In genomic region chr2:240436626-240437180, GRCh38 we compare ENCODE assay signal across 8 cellular contexts. TPM values are rescaled to one million over a fixed set of nuclear protein-coding genes. Genes with fewer than 3 reads are reported as not detected.
DNase-seq lines count a peak whose midpoint lies in the region; ATAC-seq and TF ChIP-seq lines count a peak whose summit lies in the region.

No MANE protein-coding gene starts in this region.

- H3K9me3 ChIP-seq in Caco-2 (no peaks in the 10 kb centered on the region), SK-N-MC (ENCODE audit: low read depth, low read length) (no peaks in the 10 kb centered on the region), ovary (no peaks in the 10 kb centered on the region)

- no peak overlapping the region for H3K27ac Mint-ChIP-seq in Caco-2 (ENCODE audit: unreplicated experiment)

- no peaks in the 10 kb centered on the region for H3K36me3 Mint-ChIP-seq in Caco-2 (ENCODE audit: insufficient read depth, unreplicated experiment)

- POLR2A ChIA-PET in Caco-2 (lab: Charles Lee), result no interaction called here

- no peak for TF ChIP-seq EP300 in ovary (IDR thresholded peaks at IDR 0.05)

- BruUV-seq in Caco-2 (replicated peaks; lab: Mats Ljungman, UMichigan), result TSS peak; percentile 58

- CTCF ChIA-PET in Caco-2 (lab: Charles Lee), result interaction anchor here (0.6 to 1.7 kb wide), 5 partner anchors 46 to 376 kb away, joined by 3 to 7 read pairs (median 3); no protein-coding TSS in a partner anchor

- WGBS in ovary, 3 donors, result 7% methylated on average over 37 of the region's 37 CpGs

- intact Hi-C loops in Caco-2 (cut with micrococcal nuclease; ENCODE audit: unreplicated experiment) (loop anchor here (5.0 kb wide), 2 partner anchors 179 to 284 kb away; no protein-coding TSS in a partner anchor), ovary (cut with DNase I) (loop anchor here in 1 of 4 donors (5.0 kb wide), 1 partner anchor 126 kb away; the partner anchor contains the start of gene DUSP28)

- H3K27me3 Mint-ChIP-seq in Caco-2 (ENCODE audit: insufficient read depth, unreplicated experiment), result no peaks in the 10 kb centered on the region

- no peaks in the 10 kb centered on the region for H3K4me1 Mint-ChIP-seq in Caco-2 (ENCODE audit: low read depth, unreplicated experiment)

- peak overlapping the region; percentile 63 for H3K4me3 Mint-ChIP-seq in Caco-2 (ENCODE audit: unreplicated experiment)

- H3K9ac ChIP-seq in SK-N-MC (ENCODE audit: insufficient read length), result no peak overlapping the region

- no peaks in the 10 kb centered on the region for H3K36me3 ChIP-seq in Caco-2 (ENCODE audit: control insufficient read depth, insufficient read depth, low read length)
- H3K36me3 ChIP-seq in SK-N-MC (ENCODE audit: insufficient read depth, low read length), result no peaks in the 10 kb centered on the region
- no peaks in the 10 kb centered on the region for H3K36me3 ChIP-seq in ovary

- no peak for TF ChIP-seq CTCF in Caco-2 (IDR thresholded peaks at IDR 0.05; ENCODE audit: insufficient read depth in 1 of 2, low read depth in 1 of 2, low read length in 1 of 2, severe bottlenecking in 1 of 2, unreplicated experiment in 1 of 2)
- TF ChIP-seq CTCF in foreskin keratinocyte (conservative IDR thresholded peaks at IDR 0.05), result no peak
- no peak for TF ChIP-seq CTCF in ovary (IDR thresholded peaks at IDR 0.05)

- H3K27ac ChIP-seq in SK-N-MC (no peak overlapping the region), foreskin keratinocyte (peak overlapping the region; percentile 93), ovary (peak overlapping the region in 1 of 2 donors; percentile 91)

- H3K4me1 ChIP-seq in Caco-2 (peaks cover 9% of the 10 kb centered on the region; the same call in 1 of the 2 replicates), foreskin keratinocyte (peaks cover 12% of the 10 kb centered on the region), ovary (ENCODE audit: insufficient read depth) (peaks cover 17% of the 10 kb centered on the region)

- TF ChIP-seq POLR2A in ovary (IDR thresholded peaks at IDR 0.05), result no peak

- ATAC-seq in foreskin keratinocyte (no peak), GM19463 (IDR thresholded peaks at IDR 0.05; ENCODE audit: unreplicated experiment) (no peak), GM18520 (IDR thresholded peaks at IDR 0.05; ENCODE audit: unreplicated experiment) (no peak)

- no peak for DNase-seq in Caco-2
- no peak for DNase-seq in SK-N-MC (ENCODE audit: low read depth, low spot score)
- DNase-seq in foreskin keratinocyte, result no peak
- DNase-seq in ovary, result peak in 4 of 5 donors; percentile 39 to 69 (median 55)
- DNase-seq in SHP77 (lab: John Stamatoyannopoulos, UW), result no peak
- DNase-seq in NCI-H1694 (lab: John Stamatoyannopoulos, UW), result no peak

- no peaks in the 10 kb centered on the region for H3K27me3 ChIP-seq in Caco-2 (replicated peaks; ENCODE audit: control insufficient read depth, insufficient read depth, low read length)
- H3K27me3 ChIP-seq in foreskin keratinocyte, result no peaks in the 10 kb centered on the region
- no peaks in the 10 kb centered on the region for H3K27me3 ChIP-seq in ovary

- no peaks in the 10 kb centered on the region for H3K9me3 Mint-ChIP-seq in Caco-2 (ENCODE audit: unreplicated experiment)

- H3K4me3 ChIP-seq in Caco-2 (ENCODE audit: low read depth, low read length) (peak overlapping the region; percentile 64), SK-N-MC (peak overlapping the region; percentile 81), ovary (peak overlapping the region; percentile 66)

RNA-seq across cellular contexts. Expression of gene GPC1, which starts 1.2 kb away (rescaled TPM):
- total RNA-seq in Caco-2 (2022), result 39.9 and 45.2 TPM in 2 replicates
- total RNA-seq in foreskin keratinocyte, result 116 and 121 TPM in 2 replicates
- 109 and 114 TPM in 2 replicates for polyA plus RNA-seq in foreskin keratinocyte
- 100 to 1,000 TPM in 1 of 7 donors, 10 to 100 TPM in 6; 27.2 to 149 (median 73.3) TPM for total RNA-seq in ovary
- polyA plus RNA-seq in ovary, result 10 to 100 TPM in 1 of 2 donors, 1 to 10 TPM in 1; 2.9 to 63.3 TPM

Comparison
In these comparisons a context has a peak if more than half of its experiments do, and no peak if none do; other contexts are left out.
1. DNase-seq: peak in ovary (4 of 5); none in Caco-2 (0 of 2), SK-N-MC (single experiment), foreskin keratinocyte (0 of 2), SHP77 (0 of 2) and NCI-H1694 (single experiment).
2. Peak in every context shown above with its lines, with median percentiles within 50 percentile points of each other: H3K4me3 ChIP-seq.